In the genomic region with DNA sequence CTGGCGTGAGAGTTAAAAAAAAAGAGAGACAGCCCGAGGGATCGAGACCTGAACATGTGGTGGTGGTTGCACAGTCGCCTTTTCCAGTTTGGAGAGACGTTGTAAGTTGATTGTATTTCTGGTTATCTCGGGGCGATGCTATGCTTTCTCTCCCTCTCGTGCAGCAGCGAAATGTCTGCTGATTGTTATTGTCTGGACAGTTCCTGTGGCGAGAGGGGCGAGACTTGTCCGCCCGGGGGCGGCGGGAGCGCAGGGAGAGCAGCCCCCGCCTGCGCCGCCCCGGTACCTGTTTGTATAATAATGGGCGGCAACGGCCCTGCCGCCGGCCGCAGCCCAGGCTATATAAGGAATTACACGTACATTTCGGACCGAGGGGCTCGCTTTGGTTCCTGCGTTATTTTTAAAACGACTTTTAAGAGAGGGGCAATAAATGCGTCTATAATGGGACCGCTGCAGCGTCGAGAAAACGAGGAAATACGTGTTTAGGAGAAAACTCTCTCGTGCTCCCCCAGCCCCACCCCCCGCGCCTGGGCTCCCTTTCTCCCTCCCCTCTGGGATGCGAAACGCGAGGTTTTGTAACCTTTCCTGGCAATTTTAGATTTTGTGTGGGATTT, we compare ENCODE assay signal across 1 cellular context.
A peak's percentile ranks its signal among the peaks of the same experiment; 100 is the strongest.
TF ChIP-seq lines count a peak whose summit lies in the region.

No MANE protein-coding gene starts in this region.

TF ChIP-seq in HepG2, 621 proteins besides CTCF, POLR2A, EP300 and RAD21 (continued from another document):
- TF ChIP-seq, protein P1, sequence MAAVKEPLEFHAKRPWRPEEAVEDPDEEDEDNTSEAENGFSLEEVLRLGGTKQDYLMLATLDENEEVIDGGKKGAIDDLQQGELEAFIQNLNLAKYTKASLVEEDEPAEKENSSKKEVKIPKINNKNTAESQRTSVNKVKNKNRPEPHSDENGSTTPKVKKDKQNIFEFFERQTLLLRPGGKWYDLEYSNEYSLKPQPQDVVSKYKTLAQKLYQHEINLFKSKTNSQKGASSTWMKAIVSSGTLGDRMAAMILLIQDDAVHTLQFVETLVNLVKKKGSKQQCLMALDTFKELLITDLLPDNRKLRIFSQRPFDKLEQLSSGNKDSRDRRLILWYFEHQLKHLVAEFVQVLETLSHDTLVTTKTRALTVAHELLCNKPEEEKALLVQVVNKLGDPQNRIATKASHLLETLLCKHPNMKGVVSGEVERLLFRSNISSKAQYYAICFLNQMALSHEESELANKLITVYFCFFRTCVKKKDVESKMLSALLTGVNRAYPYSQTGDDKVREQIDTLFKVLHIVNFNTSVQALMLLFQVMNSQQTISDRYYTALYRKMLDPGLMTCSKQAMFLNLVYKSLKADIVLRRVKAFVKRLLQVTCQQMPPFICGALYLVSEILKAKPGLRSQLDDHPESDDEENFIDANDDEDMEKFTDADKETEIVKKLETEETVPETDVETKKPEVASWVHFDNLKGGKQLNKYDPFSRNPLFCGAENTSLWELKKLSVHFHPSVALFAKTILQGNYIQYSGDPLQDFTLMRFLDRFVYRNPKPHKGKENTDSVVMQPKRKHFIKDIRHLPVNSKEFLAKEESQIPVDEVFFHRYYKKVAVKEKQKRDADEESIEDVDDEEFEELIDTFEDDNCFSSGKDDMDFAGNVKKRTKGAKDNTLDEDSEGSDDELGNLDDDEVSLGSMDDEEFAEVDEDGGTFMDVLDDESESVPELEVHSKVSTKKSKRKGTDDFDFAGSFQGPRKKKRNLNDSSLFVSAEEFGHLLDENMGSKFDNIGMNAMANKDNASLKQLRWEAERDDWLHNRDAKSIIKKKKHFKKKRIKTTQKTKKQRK (IDR thresholded peaks at IDR 0.05; ENCODE audit: low read length) = no peak
- TF ChIP-seq KDM5B (CRISPR knock-in tag; IDR thresholded peaks at IDR 0.05; ENCODE audit: borderline replicate concordance) (peak; percentile 60; the same call in 1 of the 2 replicates), ZNF317 (CRISPR knock-in tag; IDR thresholded peaks at IDR 0.05) (peak; percentile 61; the same call in 1 of the 2 replicates), AKAP8 (CRISPR knock-in tag; IDR thresholded peaks at IDR 0.05) (no peak), MLLT10 (CRISPR knock-in tag; IDR thresholded peaks at IDR 0.05) (no peak), ZBTB20 (CRISPR knock-in tag; IDR thresholded peaks at IDR 0.05; ENCODE audit: borderline replicate concordance, low read depth) (no peak; the same call in 1 of the 2 replicates), NR2C2 (CRISPR knock-in tag; IDR thresholded peaks at IDR 0.05; ENCODE audit: borderline replicate concordance) (no peak), SOX13 (IDR thresholded peaks at IDR 0.05) (no peak), SOX13 (CRISPR knock-in tag; conservative IDR thresholded peaks at IDR 0.05 in 1 of 2, IDR thresholded peaks at IDR 0.05 in 1 of 2) (0 out of 4 replicates have a peak, but pooled peaks of 1 of the 2 experiments have one; percentile 16), DR1 (CRISPR knock-in tag; IDR thresholded peaks at IDR 0.05) (no peak), KMT2B (CRISPR knock-in tag; IDR thresholded peaks at IDR 0.05) (0 out of 2 replicates have a peak, but pooled peaks have one; percentile 46), SOX5 (CRISPR knock-in tag; IDR thresholded peaks at IDR 0.05; ENCODE audit: borderline replicate concordance) (0 out of 2 replicates have a peak, but pooled peaks have one; percentile 21), ZNF607 (CRISPR knock-in tag; IDR thresholded peaks at IDR 0.05; ENCODE audit: borderline replicate concordance) (0 out of 2 replicates have a peak, but pooled peaks have one; percentile 32), ZNF670 (CRISPR knock-in tag; IDR thresholded peaks at IDR 0.05; ENCODE audit: borderline replicate concordance) (no peak), ZFX (CRISPR knock-in tag; IDR thresholded peaks at IDR 0.05; ENCODE audit: low read depth) (peak; percentile 24), YEATS2 (CRISPR knock-in tag; IDR thresholded peaks at IDR 0.05; ENCODE audit: borderline replicate concordance) (no peak), ZNF790 (CRISPR knock-in tag; IDR thresholded peaks at IDR 0.05; ENCODE audit: borderline replicate concordance) (no peak), PHF8 (CRISPR knock-in tag; IDR thresholded peaks at IDR 0.05) (peak; percentile 37), MTA1 (CRISPR knock-in tag; IDR thresholded peaks at IDR 0.05; ENCODE audit: borderline replicate concordance) (no peak), ZBTB3 (CRISPR knock-in tag; IDR thresholded peaks at IDR 0.05; ENCODE audit: borderline replicate concordance, low read depth) (no peak)
- TF ChIP-seq, protein P2, sequence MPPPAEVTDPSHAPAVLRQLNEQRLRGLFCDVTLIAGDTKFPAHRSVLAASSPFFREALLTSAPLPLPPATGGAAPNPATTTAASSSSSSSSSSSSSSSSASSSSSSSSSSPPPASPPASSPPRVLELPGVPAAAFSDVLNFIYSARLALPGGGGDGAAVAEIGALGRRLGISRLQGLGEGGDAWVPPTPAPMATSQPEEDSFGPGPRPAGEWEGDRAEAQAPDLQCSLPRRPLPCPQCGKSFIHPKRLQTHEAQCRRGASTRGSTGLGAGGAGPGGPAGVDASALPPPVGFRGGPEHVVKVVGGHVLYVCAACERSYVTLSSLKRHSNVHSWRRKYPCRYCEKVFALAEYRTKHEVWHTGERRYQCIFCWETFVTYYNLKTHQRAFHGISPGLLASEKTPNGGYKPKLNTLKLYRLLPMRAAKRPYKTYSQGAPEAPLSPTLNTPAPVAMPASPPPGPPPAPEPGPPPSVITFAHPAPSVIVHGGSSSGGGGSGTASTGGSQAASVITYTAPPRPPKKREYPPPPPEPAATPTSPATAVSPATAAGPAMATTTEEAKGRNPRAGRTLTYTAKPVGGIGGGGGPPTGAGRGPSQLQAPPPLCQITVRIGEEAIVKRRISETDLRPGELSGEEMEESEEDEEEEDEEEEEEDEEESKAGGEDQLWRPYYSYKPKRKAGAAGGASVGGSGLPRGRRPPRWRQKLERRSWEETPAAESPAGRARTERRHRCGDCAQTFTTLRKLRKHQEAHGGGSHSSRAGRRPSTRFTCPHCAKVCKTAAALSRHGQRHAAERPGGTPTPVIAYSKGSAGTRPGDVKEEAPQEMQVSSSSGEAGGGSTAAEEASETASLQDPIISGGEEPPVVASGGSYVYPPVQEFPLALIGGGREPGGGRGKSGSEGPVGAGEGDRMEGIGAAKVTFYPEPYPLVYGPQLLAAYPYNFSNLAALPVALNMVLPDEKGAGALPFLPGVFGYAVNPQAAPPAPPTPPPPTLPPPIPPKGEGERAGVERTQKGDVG (CRISPR knock-in tag; IDR thresholded peaks at IDR 0.05; ENCODE audit: borderline replicate concordance) = no peak
- TF ChIP-seq, protein P3, sequence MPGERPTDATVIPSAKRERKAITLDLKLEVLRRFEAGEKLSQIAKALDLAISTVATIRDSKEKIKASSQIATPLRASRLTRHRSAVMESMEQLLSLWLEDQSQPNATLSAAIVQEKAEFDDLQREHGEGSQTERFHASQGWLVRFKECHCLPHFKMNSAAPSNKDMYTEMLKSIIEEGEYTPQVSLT (CRISPR knock-in tag; IDR thresholded peaks at IDR 0.05; ENCODE audit: borderline replicate concordance, low read depth) = no peak
- TF ChIP-seq, protein P4, sequence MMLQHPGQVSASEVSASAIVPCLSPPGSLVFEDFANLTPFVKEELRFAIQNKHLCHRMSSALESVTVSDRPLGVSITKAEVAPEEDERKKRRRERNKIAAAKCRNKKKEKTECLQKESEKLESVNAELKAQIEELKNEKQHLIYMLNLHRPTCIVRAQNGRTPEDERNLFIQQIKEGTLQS (CRISPR knock-in tag; IDR thresholded peaks at IDR 0.05) = no peak
- TF ChIP-seq, protein P5, sequence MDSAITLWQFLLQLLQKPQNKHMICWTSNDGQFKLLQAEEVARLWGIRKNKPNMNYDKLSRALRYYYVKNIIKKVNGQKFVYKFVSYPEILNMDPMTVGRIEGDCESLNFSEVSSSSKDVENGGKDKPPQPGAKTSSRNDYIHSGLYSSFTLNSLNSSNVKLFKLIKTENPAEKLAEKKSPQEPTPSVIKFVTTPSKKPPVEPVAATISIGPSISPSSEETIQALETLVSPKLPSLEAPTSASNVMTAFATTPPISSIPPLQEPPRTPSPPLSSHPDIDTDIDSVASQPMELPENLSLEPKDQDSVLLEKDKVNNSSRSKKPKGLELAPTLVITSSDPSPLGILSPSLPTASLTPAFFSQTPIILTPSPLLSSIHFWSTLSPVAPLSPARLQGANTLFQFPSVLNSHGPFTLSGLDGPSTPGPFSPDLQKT (CRISPR knock-in tag; IDR thresholded peaks at IDR 0.05; ENCODE audit: borderline replicate concordance) = no peak
- TF ChIP-seq, protein P6, sequence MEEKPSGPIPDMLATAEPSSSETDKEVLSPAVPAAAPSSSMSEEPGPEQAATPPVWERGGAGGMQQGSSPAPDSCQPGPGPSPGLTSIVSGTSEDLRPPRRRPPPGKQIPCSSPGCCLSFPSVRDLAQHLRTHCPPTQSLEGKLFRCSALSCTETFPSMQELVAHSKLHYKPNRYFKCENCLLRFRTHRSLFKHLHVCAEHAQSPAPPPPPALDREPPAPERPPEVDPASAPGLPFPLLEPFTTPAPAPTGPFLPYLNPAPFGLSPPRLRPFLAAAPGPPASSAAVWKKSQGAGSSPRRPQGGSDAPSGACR (CRISPR knock-in tag; IDR thresholded peaks at IDR 0.05) = 0 out of 2 replicates have a peak, but pooled peaks have one; percentile 59
- TF ChIP-seq, protein P7, sequence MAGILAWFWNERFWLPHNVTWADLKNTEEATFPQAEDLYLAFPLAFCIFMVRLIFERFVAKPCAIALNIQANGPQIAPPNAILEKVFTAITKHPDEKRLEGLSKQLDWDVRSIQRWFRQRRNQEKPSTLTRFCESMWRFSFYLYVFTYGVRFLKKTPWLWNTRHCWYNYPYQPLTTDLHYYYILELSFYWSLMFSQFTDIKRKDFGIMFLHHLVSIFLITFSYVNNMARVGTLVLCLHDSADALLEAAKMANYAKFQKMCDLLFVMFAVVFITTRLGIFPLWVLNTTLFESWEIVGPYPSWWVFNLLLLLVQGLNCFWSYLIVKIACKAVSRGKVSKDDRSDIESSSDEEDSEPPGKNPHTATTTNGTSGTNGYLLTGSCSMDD (CRISPR knock-in tag; IDR thresholded peaks at IDR 0.05) = no peak
- TF ChIP-seq, protein P8, sequence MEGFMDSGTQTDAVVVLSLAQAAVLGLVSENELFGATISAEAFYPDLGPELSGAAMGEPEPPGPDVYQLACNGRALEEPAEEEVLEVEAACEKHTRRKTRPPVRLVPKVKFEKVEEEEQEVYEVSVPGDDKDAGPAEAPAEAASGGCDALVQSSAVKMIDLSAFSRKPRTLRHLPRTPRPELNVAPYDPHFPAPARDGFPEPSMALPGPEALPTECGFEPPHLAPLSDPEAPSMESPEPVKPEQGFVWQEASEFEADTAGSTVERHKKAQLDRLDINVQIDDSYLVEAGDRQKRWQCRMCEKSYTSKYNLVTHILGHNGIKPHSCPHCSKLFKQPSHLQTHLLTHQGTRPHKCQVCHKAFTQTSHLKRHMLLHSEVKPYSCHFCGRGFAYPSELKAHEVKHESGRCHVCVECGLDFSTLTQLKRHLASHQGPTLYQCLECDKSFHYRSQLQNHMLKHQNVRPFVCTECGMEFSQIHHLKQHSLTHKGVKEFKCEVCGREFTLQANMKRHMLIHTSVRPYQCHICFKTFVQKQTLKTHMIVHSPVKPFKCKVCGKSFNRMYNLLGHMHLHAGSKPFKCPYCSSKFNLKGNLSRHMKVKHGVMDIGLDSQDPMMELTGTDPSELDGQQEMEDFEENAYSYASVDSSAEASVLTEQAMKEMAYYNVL (CRISPR knock-in tag; IDR thresholded peaks at IDR 0.05; ENCODE audit: borderline replicate concordance) = 0 out of 2 replicates have a peak, but pooled peaks have one; percentile 29
